18 cellular contexts compared by ENCODE assay signal in genomic region chr11:110527146-110527545, GRCh38.
DNase-seq lines count a peak whose midpoint lies in the region; ATAC-seq, FAIRE-seq and TF ChIP-seq lines count a peak whose summit lies in the region.
"Had no signal": no experiment of that assay in that cellular context is flagged by ENCODE, and none has a peak within 500 bp of the region (broad histone marks: within the 10 kb centered on the region; RNA-seq: fewer than 3 reads in every experiment).

No MANE protein-coding gene starts in this region.

- no peak for ATAC-seq in HG02852 (IDR thresholded peaks at IDR 0.05; ENCODE audit: unreplicated experiment)
- ATAC-seq in HG03139 (IDR thresholded peaks at IDR 0.05; ENCODE audit: unreplicated experiment) = no peak
- ATAC-seq in activated CD4-positive, CD25-positive, alpha-beta regulatory T cell treated with anti-CD3 and anti-CD28 coated beads, Interleukin-2, amount 50 U/mL, for 24 hours = no peak

- H3K4me3 ChIP-seq in bronchial epithelial cell (ENCODE audit: low read depth, low read length) (no peak overlapping the region), foreskin fibroblast (ENCODE audit: low read depth in 1 of 2, low read length in 2 of 2) (no peak overlapping the region)
- H3K4me3 ChIP-seq: BLaER1 treated with 17β-estradiol and CSF1 and Interleukin-3, amounts not matched to agents 10 nM and 100 nM; PC-9; SJCRH30 had no signal

- H3K36me3 ChIP-seq in bronchial epithelial cell (ENCODE audit: control insufficient read depth, insufficient read depth, low read length) = no peaks in the 10 kb centered on the region
- H3K36me3 ChIP-seq: SJCRH30 had no signal

- TF ChIP-seq CTCF in bronchial epithelial cell (IDR thresholded peaks at IDR 0.05; ENCODE audit: insufficient read depth, low read length, severe bottlenecking) (no peak), foreskin fibroblast (IDR thresholded peaks at IDR 0.05; ENCODE audit: low read depth, low read length) (no peak)

- DNase-seq in EL = peak; percentile 57
- DNase-seq in M059J (ENCODE audit: low read depth) = peak; percentile 39
- DNase-seq in bronchial epithelial cell (ENCODE audit: low read depth) = peak; percentile 25
- DNase-seq in foreskin fibroblast = peak; percentile 16 to 41
- DNase-seq in stimulated activated CD4-positive, alpha-beta T cell treated with anti-CD3 and anti-CD28 coated beads, Interleukin-4, amount 100 ng/mL, for 4 hours = no peak
- DNase-seq: MV-4-11, NCI-H1417 treated with DMSO at 0.1 percent for 48 hours, NCI-H2171, NCI-H446 treated with DMSO at 0.1 percent for 48 hours, NCI-H82, SJCRH30 had no signal

- H3K27me3 ChIP-seq in bronchial epithelial cell (ENCODE audit: control insufficient read depth, insufficient read depth, low read length) = no peaks in the 10 kb centered on the region
- H3K27me3 ChIP-seq: BLaER1 treated with 17β-estradiol and CSF1 and Interleukin-3, amounts not matched to agents 10 nM and 100 nM; SJCRH30 had no signal

- no peak for FAIRE-seq in bronchial epithelial cell (lab: Jason Lieb, UNC)
- FAIRE-seq: A204.1, H54 had no signal

Comparison
In these comparisons a context has a peak if more than half of its experiments do, and no peak if none do; other contexts are left out.
1. DNase-seq: peak in EL (single experiment), M059J (single experiment), bronchial epithelial cell (single experiment) and foreskin fibroblast (2 of 2); none in stimulated activated CD4-positive, alpha-beta T cell treated with anti-CD3 and anti-CD28 coated beads, Interleukin-4, amount 100 ng/mL, for 4 hours (0 of 2).